ENCODE assay signal across 1 cellular context in the genomic region with DNA sequence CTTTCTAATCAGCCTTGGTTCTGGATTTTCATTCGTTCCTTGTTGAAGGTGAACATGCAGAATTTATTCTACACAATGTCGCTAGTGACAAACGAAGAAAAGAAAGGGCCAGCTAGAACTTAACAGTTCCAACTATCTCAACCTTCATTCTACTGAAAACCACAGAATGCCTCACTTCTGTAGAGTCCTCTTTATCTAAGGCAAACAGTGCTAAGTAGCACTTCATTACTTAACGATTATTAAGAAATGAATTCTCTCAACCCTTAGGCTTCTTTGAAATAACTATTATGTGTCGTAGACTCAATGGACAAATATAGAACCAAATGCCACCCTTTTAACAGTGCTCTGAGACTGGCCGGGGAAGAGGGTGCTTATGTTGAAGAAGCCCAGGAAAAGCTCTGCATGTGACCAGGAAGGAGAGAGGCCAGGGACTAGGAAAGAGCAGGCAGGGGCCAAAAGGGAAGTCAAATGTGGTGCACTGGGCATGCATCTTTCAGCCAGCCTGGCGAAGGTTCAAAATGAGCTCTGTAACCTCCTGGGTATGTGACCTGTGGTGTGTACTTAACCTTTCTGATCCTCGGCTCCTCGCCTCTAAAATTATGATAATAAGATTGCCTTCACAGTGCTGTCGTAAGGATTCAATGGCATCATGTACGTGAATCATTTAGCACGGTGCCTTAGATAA.
A peak's percentile ranks its signal among the peaks of the same experiment; 100 is the strongest.
TF ChIP-seq lines count a peak whose summit lies in the region.

No MANE protein-coding gene starts in this region.

TF ChIP-seq in endothelial cell of umbilical vein, 7 proteins besides CTCF, POLR2A, EP300 and RAD21:
- TF ChIP-seq POLR2AphosphoS5 (IDR thresholded peaks at IDR 0.05; ENCODE audit: insufficient read depth, low read depth, low read length) (peak; percentile 61), JUN (IDR thresholded peaks at IDR 0.05; ENCODE audit: borderline replicate concordance, insufficient read depth, insufficient read length, low read depth) (peak; percentile 4), MYC (IDR thresholded peaks at IDR 0.05; ENCODE audit: low read depth, low read length) (no peak), GATA2 (IDR thresholded peaks at IDR 0.05; ENCODE audit: insufficient read depth, insufficient read length, low read depth, low read length) (peak; percentile 57)
- TF ChIP-seq, protein P1, sequence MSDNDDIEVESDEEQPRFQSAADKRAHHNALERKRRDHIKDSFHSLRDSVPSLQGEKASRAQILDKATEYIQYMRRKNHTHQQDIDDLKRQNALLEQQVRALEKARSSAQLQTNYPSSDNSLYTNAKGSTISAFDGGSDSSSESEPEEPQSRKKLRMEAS (IDR thresholded peaks at IDR 0.05; ENCODE audit: insufficient read depth, insufficient read length), result no peak
